In the genomic region with DNA sequence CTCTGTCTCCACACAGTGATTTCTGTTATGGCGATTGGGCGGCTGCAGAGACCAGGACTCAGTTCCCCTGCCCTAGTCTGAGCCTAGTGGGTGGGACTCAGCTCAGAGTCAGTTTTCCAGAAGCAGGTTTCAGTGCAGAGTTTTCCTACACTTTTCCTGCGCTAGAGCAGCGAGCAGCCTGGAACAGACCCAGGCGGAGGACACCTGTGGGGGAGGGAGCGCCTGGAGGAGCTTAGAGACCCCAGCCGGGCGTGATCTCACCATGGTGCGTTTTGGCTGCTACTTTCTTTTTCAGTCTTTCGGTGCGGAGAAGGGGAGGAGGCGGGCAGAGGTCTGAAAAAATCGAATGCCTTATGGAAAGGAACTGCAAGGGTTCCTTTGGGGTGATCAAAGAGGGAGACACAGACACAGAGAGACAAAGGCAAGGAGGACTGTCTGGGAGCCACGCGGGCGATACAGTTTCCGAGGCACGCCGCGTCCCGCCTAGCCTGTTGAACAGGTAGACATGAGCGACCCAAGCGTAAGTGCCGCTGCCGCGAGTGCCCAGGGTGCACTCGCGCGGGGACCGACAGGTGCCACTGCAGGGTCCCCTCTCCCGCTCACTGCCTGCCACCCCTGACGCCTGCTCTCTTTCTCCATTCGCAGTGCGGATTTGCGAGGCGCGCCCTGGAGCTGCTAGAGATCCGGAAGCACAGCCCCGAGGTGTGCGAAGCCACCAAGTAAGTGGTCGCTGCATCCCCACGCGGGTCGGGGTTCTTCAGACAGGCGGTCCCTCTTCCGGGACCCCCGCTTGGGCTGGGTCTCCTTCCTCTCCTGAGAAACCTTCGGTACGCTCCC, we compare ENCODE assay signal across 8 cellular contexts. TPM values are rescaled to one million over a fixed set of nuclear protein-coding genes. Genes with fewer than 3 reads are reported as not detected.
DNase-seq lines count a peak whose midpoint lies in the region; ATAC-seq and TF ChIP-seq lines count a peak whose summit lies in the region.

A gene with protein sequence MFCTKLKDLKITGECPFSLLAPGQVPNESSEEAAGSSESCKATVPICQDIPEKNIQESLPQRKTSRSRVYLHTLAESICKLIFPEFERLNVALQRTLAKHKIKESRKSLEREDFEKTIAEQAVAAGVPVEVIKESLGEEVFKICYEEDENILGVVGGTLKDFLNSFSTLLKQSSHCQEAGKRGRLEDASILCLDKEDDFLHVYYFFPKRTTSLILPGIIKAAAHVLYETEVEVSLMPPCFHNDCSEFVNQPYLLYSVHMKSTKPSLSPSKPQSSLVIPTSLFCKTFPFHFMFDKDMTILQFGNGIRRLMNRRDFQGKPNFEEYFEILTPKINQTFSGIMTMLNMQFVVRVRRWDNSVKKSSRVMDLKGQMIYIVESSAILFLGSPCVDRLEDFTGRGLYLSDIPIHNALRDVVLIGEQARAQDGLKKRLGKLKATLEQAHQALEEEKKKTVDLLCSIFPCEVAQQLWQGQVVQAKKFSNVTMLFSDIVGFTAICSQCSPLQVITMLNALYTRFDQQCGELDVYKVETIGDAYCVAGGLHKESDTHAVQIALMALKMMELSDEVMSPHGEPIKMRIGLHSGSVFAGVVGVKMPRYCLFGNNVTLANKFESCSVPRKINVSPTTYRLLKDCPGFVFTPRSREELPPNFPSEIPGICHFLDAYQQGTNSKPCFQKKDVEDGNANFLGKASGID (plus strand): TSS at position 148 of the 837 bp plus-strand sequence. CDS start 30,020 bp downstream, outside the sequence.

- H4K20me1 ChIP-seq in KMS-11 (ENCODE audit: insufficient read depth), result no peaks in the 10 kb centered on the region

- H3K27me3 Mint-ChIP-seq in activated naive CD4-positive, alpha-beta T cell treated with anti-CD3 and anti-CD28 coated beads for 36 hours (ENCODE audit: low read depth), result peaks cover 59% of the 10 kb centered on the region

- peak within 1 kb of the TSS; percentile 95 for H3K4me2 ChIP-seq in KMS-11

- H2AFZ ChIP-seq in KMS-11 (ENCODE audit: low read depth) (peak within 1 kb of the TSS; percentile 57), neuron (ENCODE audit: low read depth, low read length) (peak within 1 kb of the TSS; percentile 47)

- H3K9me3 ChIP-seq in neuron (ENCODE audit: low read length), result no peaks in the 10 kb centered on the region

- H3K27ac Mint-ChIP-seq in activated naive CD4-positive, alpha-beta T cell treated with anti-CD3 and anti-CD28 coated beads for 36 hours, result no peak within 1 kb of the TSS

- peaks cover 50% of the 10 kb centered on the region for H3K4me1 ChIP-seq in KMS-11 (ENCODE audit: low read depth, poor library complexity, severe bottlenecking)
- peaks cover 18% of the 10 kb centered on the region for H3K4me1 ChIP-seq in neuron (ENCODE audit: insufficient read depth, low read length)

- peaks cover 64% of the 10 kb centered on the region for H3K79me2 ChIP-seq in KMS-11 (ENCODE audit: insufficient read depth, low read depth)

- CTCF ChIA-PET in activated naive CD4-positive, alpha-beta T cell treated with anti-CD3 and anti-CD28 coated beads for 36 hours (lab: Charles Lee), result no interaction called here

- peak; percentile 51 for ATAC-seq in GM21447 (IDR thresholded peaks at IDR 0.05; ENCODE audit: unreplicated experiment)

- peak within 1 kb of the TSS; percentile 99 for H3K27ac ChIP-seq in KMS-11

- peak within 1 kb of the TSS; percentile 71 for H3K4me3 Mint-ChIP-seq in activated naive CD4-positive, alpha-beta T cell treated with anti-CD3 and anti-CD28 coated beads for 36 hours

- H3K36me3 ChIP-seq in KMS-11 (ENCODE audit: insufficient read depth) (no peaks in the 10 kb centered on the region), neuron (ENCODE audit: insufficient read depth, low read length) (no peaks in the 10 kb centered on the region)

- DNase-seq in G401 (ENCODE audit: low spot score) (no peak), head of caudate nucleus (peak; percentile 23 to 75 (median 58)), NCI-H526 treated with DMSO at 0.1 percent for 48 hours (lab: John Stamatoyannopoulos, UW) (no peak), NCI-H2171 treated with DMSO at 0.1 percent for 48 hours (lab: John Stamatoyannopoulos, UW) (no peak)
- peak; percentile 23 for DNase-seq in activated naive CD4-positive, alpha-beta T cell treated with anti-CD3 and anti-CD28 coated beads for 36 hours

- H3K4me1 Mint-ChIP-seq in activated naive CD4-positive, alpha-beta T cell treated with anti-CD3 and anti-CD28 coated beads for 36 hours (ENCODE audit: low read depth), result peaks cover 10% of the 10 kb centered on the region

- H3K4me3 ChIP-seq in KMS-11 (IDR thresholded peaks at IDR 0.05; ENCODE audit: insufficient read depth, low read depth, low read length) (no peak within 1 kb of the TSS), neuron (ENCODE audit: low read length) (peak within 1 kb of the TSS; percentile 43)

- H3K9me3 Mint-ChIP-seq in activated naive CD4-positive, alpha-beta T cell treated with anti-CD3 and anti-CD28 coated beads for 36 hours, result no peaks in the 10 kb centered on the region

- in situ Hi-C loops in G401 (cut with HindIII; ENCODE audit: low sequenced_read_pairs), result no loop called here

- no peak for TF ChIP-seq CTCF in KMS-11 (conservative IDR thresholded peaks at IDR 0.05; ENCODE audit: low read depth, low read length)

- no peaks in the 10 kb centered on the region for H3K27me3 ChIP-seq in KMS-11 (ENCODE audit: insufficient read depth, low read depth)
- H3K27me3 ChIP-seq in neuron (ENCODE audit: insufficient read depth, low read length), result peaks cover 51% of the 10 kb centered on the region

- intact Hi-C loops in activated naive CD4-positive, alpha-beta T cell treated with anti-CD3 and anti-CD28 coated beads for 36 hours (cut with micrococcal nuclease), result loop anchor here (5.0 kb wide), 1 partner anchor 90 kb away; a partner anchor contains a TSS
- intact Hi-C loops in head of caudate nucleus (cut with DNase I), result no loop called here

- peak within 1 kb of the TSS; percentile 99 for H3K9ac ChIP-seq in KMS-11

- H3K36me3 Mint-ChIP-seq in activated naive CD4-positive, alpha-beta T cell treated with anti-CD3 and anti-CD28 coated beads for 36 hours (ENCODE audit: low read depth), result no peaks in the 10 kb centered on the region

RNA-seq across cellular contexts. Expression of the gene that starts here (rescaled TPM):
- total RNA-seq in G401 (2014; rRNA removed; shearing (Covaris generic)), result 25.7 and 29.0 TPM in 2 replicates
- under 1 TPM in 1 of 2 experiments, not detected in 1; 0.07 TPM for total RNA-seq in activated naive CD4-positive, alpha-beta T cell treated with anti-CD3 and anti-CD28 coated beads for 36 hours

Comparison
In these comparisons a context has a peak if more than half of its experiments do, and no peak if none do; other contexts are left out.
1. RNA of the gene that starts here (total RNA-seq): 25.7 to 29.0 TPM in G401; 0.07 TPM in activated naive CD4-positive, alpha-beta T cell treated with anti-CD3 and anti-CD28 coated beads for 36 hours; every median in the first group is over 10 times any median in the second.
2. Peak in DNase-seq in activated naive CD4-positive, alpha-beta T cell treated with anti-CD3 and anti-CD28 coated beads for 36 hours; RNA of the gene not detected or under 1 TPM.
3. DNase-seq: peak in head of caudate nucleus (42 of 42); none in G401 (single experiment), NCI-H526 treated with DMSO at 0.1 percent for 48 hours (single experiment) and NCI-H2171 treated with DMSO at 0.1 percent for 48 hours (single experiment).